ENCODE assay signal across 13 cellular contexts in genomic region chr3:1092061-1092460, GRCh38. TPM values are rescaled to one million over a fixed set of nuclear protein-coding genes. Genes with fewer than 3 reads are reported as not detected.
"Had no signal": no experiment of that assay in that cellular context is flagged by ENCODE, and none has a peak within 500 bp of the region (broad histone marks: within the 10 kb centered on the region; RNA-seq: fewer than 3 reads in every experiment).

No MANE protein-coding gene starts in this region.

- H3K4me1 Mint-ChIP-seq: T-helper 17 cell had no signal

- H3K9me3 ChIP-seq: esophagus squamous epithelium, neutrophil, right lobe of liver had no signal

- H3K27me3 Mint-ChIP-seq: T-helper 17 cell had no signal

- H3K36me3 ChIP-seq: esophagus squamous epithelium, neutrophil, right lobe of liver had no signal

- H3K27ac Mint-ChIP-seq: T-helper 17 cell had no signal

- H3K4me3 Mint-ChIP-seq: T-helper 17 cell had no signal

- DNase-seq: activated CD4-positive, alpha-beta T cell treated with anti-CD3 and anti-CD28 coated beads, Interleukin-2, amount 50 U/mL, for 1 hour; activated CD4-positive, CD25-positive, alpha-beta regulatory T cell; activated naive CD4-positive, alpha-beta T cell treated with anti-CD3 and anti-CD28 coated beads, Interleukin-2, amount 50 U/mL, for 16 hours; amniotic stem cell; esophagus squamous epithelium; left cardiac atrium; mammary epithelial cell; right lobe of liver; stimulated activated CD4-positive, alpha-beta T cell treated with anti-CD3 and anti-CD28 coated beads, Interleukin-12 subunit alpha, Interleukin-12 subunit beta, amount 100 ng/mL, for 4 hours; stimulated activated naive CD8-positive, alpha-beta T cell treated with anti-CD3 and anti-CD28 coated beads, Interleukin-15, Interleukin-2, amounts not matched to agents 100 U/mL and 50 U/mL, for 24 hours; T-helper 17 cell had no signal

- H3K27ac ChIP-seq: esophagus squamous epithelium, neutrophil, right lobe of liver had no signal

- H3K4me1 ChIP-seq: esophagus squamous epithelium, right lobe of liver had no signal

- ATAC-seq: left cardiac atrium; right lobe of liver; stimulated activated naive CD8-positive, alpha-beta T cell treated with anti-CD3 and anti-CD28 coated beads, Interleukin-15, Interleukin-2, amounts not matched to agents 100 U/mL and 50 U/mL, for 24 hours; T-helper 17 cell had no signal

- H3K4me3 ChIP-seq: esophagus squamous epithelium, right lobe of liver had no signal

RNA-seq across cellular contexts. Expression of gene CNTN6, which starts 0.8 kb away (rescaled TPM):
- total RNA-seq: bronchial epithelial cell, esophagus squamous epithelium, right lobe of liver, T-helper 17 cell had no signal
- polyA plus RNA-seq: mammary epithelial cell had no signal
